Comparison of ENCODE assay signal across 1 cellular context in genomic region chrX:76148753-76149152, GRCh38.
TF ChIP-seq lines count a peak whose summit lies in the region.

No MANE protein-coding gene starts in this region.

TF ChIP-seq in GM12878, 131 proteins besides CTCF, POLR2A, EP300 and RAD21 (continued from another document):
- TF ChIP-seq IRF5 (IDR thresholded peaks at IDR 0.05; ENCODE audit: borderline replicate concordance) (peak; percentile 56; the same call in 1 of the 2 replicates), CREB1 (IDR thresholded peaks at IDR 0.05; ENCODE audit: low read depth) (no peak), DPF2 (IDR thresholded peaks at IDR 0.05) (no peak), CBX5 (IDR thresholded peaks at IDR 0.05; ENCODE audit: low read depth) (no peak), HDAC2 (IDR thresholded peaks at IDR 0.05) (no peak), MTA2 (IDR thresholded peaks at IDR 0.05; ENCODE audit: low read depth) (peak; percentile 24; the same call in 1 of the 2 replicates), PML (IDR thresholded peaks at IDR 0.05; ENCODE audit: low read length) (no peak)
